ENCODE assay signal across 9 cellular contexts in the genomic region with DNA sequence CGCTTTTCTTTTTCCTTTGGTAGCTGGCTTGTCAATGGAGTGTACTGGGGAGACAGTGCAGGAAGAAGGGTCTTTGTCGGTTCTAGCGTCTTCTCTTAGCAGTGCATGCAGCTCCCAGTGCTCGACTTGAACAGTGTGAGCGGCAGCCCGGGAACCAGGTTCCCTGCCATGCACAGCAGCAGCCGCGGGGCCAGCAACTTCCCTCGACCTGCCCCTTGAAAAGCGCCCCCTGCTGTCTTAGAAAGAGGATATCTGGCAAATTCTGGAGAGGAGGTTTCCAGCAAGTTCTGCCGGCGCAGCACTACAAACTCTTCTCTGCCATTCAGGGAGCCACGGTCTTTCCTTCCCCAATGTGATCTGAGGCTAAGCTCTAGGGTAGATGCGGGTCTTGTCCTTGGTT.
DNase-seq lines count a peak whose midpoint lies in the region; ATAC-seq and TF ChIP-seq lines count a peak whose summit lies in the region.
"Had no signal": no experiment of that assay in that cellular context is flagged by ENCODE, and none has a peak within 500 bp of the region (broad histone marks: within the 10 kb centered on the region; RNA-seq: fewer than 3 reads in every experiment).

No MANE protein-coding gene starts in this region.

- no peaks in the 10 kb centered on the region for H3K79me1 ChIP-seq in mesendoderm (ENCODE audit: low read length)

- H3K36me3 ChIP-seq in mesendoderm (ENCODE audit: control insufficient read depth, insufficient read depth, low read length) (no peaks in the 10 kb centered on the region), tibial nerve (no peaks in the 10 kb centered on the region)

- no peak overlapping the region for H2BK120ac ChIP-seq in mesendoderm (ENCODE audit: low read depth, low read length)

- DNase-seq in NCI-H146 (lab: John Stamatoyannopoulos, UW) (peak; percentile 2), NCI-H146 treated with DMSO at 0.1 percent for 48 hours (lab: John Stamatoyannopoulos, UW; ENCODE audit: unreplicated experiment) (no peak), mesendoderm (peak; percentile 85), tibial nerve (ENCODE audit: low spot score in 2 of 2) (no peak)
- DNase-seq in Jurkat, Clone E6-1 (ENCODE audit: low read depth, low spot score): peak; percentile 46
- DNase-seq in activated T-cell treated with anti-CD3 and anti-CD28 coated beads, Interleukin-2, amount 50 U/mL, for 24 hours: peak; percentile 34

- H3K9me3 Mint-ChIP-seq in activated T-cell treated with anti-CD3 and anti-CD28 coated beads, Interleukin-2, amount 50 U/mL, for 24 hours: peaks cover 3% of the 10 kb centered on the region

- peaks cover 0 to 4% (median 0%) of the 10 kb centered on the region in 4 donors for H3K9me3 ChIP-seq in tibial nerve

- TF ChIP-seq CTCF in tibial nerve (IDR thresholded peaks at IDR 0.05): no peak

- H3K36me3 Mint-ChIP-seq in activated T-cell treated with anti-CD3 and anti-CD28 coated beads, Interleukin-2, amount 50 U/mL, for 24 hours (ENCODE audit: low read depth): no peaks in the 10 kb centered on the region

- H3K4me1 Mint-ChIP-seq in activated T-cell treated with anti-CD3 and anti-CD28 coated beads, Interleukin-2, amount 50 U/mL, for 24 hours (ENCODE audit: low read depth): peaks cover 17% of the 10 kb centered on the region

- H4K5ac ChIP-seq in mesendoderm (ENCODE audit: low read length): no peak overlapping the region

- WGBS in mesendoderm (ENCODE audit: extremely low coverage, insufficient coverage, low lambda C conversion rate): no CpG with 5 or more reads among the region's 14 CpGs
- 44 to 46% methylated on average over 13 to 14 of the region's 14 CpGs for WGBS in tibial nerve, 2 donors

- no peak overlapping the region for H4K8ac ChIP-seq in mesendoderm (ENCODE audit: low read depth, low read length)

- H3K56ac ChIP-seq in mesendoderm (ENCODE audit: low read length): no peak overlapping the region

- H3K4me1 ChIP-seq in mesendoderm (ENCODE audit: control insufficient read depth, low read depth, low read length) (no peaks in the 10 kb centered on the region), tibial nerve (no peaks in the 10 kb centered on the region)

- H3K18ac ChIP-seq in mesendoderm (ENCODE audit: low read length): no peak overlapping the region

- no peak overlapping the region for H2BK15ac ChIP-seq in mesendoderm (replicated peaks; ENCODE audit: low read depth)

- H3K27ac ChIP-seq in mesendoderm (ENCODE audit: low read depth, low read length): no peak overlapping the region
- H3K27ac ChIP-seq in tibial nerve: no peak overlapping the region
- H3K27ac ChIP-seq: VCaP had no signal

- ATAC-seq in HG03469 (IDR thresholded peaks at IDR 0.05; ENCODE audit: unreplicated experiment) (no peak), HG03439 (IDR thresholded peaks at IDR 0.05; ENCODE audit: unreplicated experiment) (no peak)

- no peak overlapping the region for H3K4me2 ChIP-seq in mesendoderm (ENCODE audit: low read length)

- no peak overlapping the region for H3K4me3 ChIP-seq in Jurkat, Clone E6-1 (ENCODE audit: low read length)
- H3K4me3 ChIP-seq in mesendoderm (ENCODE audit: low read length): no peak overlapping the region
- H3K4me3 ChIP-seq in tibial nerve: no peak overlapping the region

- no peak overlapping the region for H3K4me3 Mint-ChIP-seq in activated T-cell treated with anti-CD3 and anti-CD28 coated beads, Interleukin-2, amount 50 U/mL, for 24 hours

- H3K27me3 Mint-ChIP-seq in activated T-cell treated with anti-CD3 and anti-CD28 coated beads, Interleukin-2, amount 50 U/mL, for 24 hours: peaks cover 14% of the 10 kb centered on the region

- H3K27me3 ChIP-seq in mesendoderm (ENCODE audit: insufficient read depth, low read length, poor library complexity) (no peaks in the 10 kb centered on the region), tibial nerve (no peaks in the 10 kb centered on the region)

- TF ChIP-seq EP300 in tibial nerve (IDR thresholded peaks at IDR 0.05): no peak

- no peak overlapping the region for H2BK5ac ChIP-seq in mesendoderm (ENCODE audit: low read length)

- no peak overlapping the region for H2AK5ac ChIP-seq in mesendoderm (ENCODE audit: low read length)

- no peak overlapping the region for H3K23ac ChIP-seq in mesendoderm (ENCODE audit: low read length)

- H3K9ac ChIP-seq in mesendoderm (ENCODE audit: low read length): no peak overlapping the region

- no peak overlapping the region for H3K27ac Mint-ChIP-seq in activated T-cell treated with anti-CD3 and anti-CD28 coated beads, Interleukin-2, amount 50 U/mL, for 24 hours

- H3K79me2 ChIP-seq in mesendoderm (ENCODE audit: control insufficient read depth, insufficient read depth, low read length): no peaks in the 10 kb centered on the region

- TF ChIP-seq POLR2A in tibial nerve (IDR thresholded peaks at IDR 0.05): no peak

- no peak overlapping the region for H3K4ac ChIP-seq in mesendoderm (ENCODE audit: low read depth, low read length)

Comparison
In these comparisons a context has a peak if more than half of its experiments do, and no peak if none do; other contexts are left out.
1. DNase-seq: peak in NCI-H146 (single experiment), Jurkat, Clone E6-1 (single experiment), activated T-cell treated with anti-CD3 and anti-CD28 coated beads, Interleukin-2, amount 50 U/mL, for 24 hours (single experiment) and mesendoderm (single experiment); none in NCI-H146 treated with DMSO at 0.1 percent for 48 hours (single experiment) and tibial nerve (0 of 2).